Comparison of ENCODE assay signal across 30 cellular contexts in genomic region chr2:121033597-121033996, GRCh38.
"Had no signal": no experiment of that assay in that cellular context is flagged by ENCODE, and none has a peak within 500 bp of the region (broad histone marks: within the 10 kb centered on the region; RNA-seq: fewer than 3 reads in every experiment).

No MANE protein-coding gene starts in this region.

- DNase-seq: Kasumi-1, KG1, MG63, NCI-H1048, NCI-H1092 treated with DMSO at 0.1 percent for 48 hours, NCI-H1105 treated with DMSO at 0.1 percent for 48 hours, NCI-H1436, NCI-H146, NCI-H1694, NCI-H187, NCI-H1930, NCI-H2029 treated with DMSO at 0.1 percent for 48 hours, NCI-H2081 treated with DMSO at 0.1 percent for 48 hours, NCI-H2107, NCI-H2171, NCI-H226, NCI-H446 treated with DMSO at 0.1 percent for 48 hours, NCI-H510A, NCI-H524, NCI-H526, NCI-H774, OCI-M1, PC-3, Peyer's patch, RPMI8226, SHP77, SIG-M5, SJCRH30 had no signal

- ATAC-seq: PC-3, SK-N-SH treated with all-trans-retinoic acid at 6 μM for 48 hours had no signal

- H3K27me3 ChIP-seq: MG63, Peyer's patch had no signal

- H3K4me1 ChIP-seq: Peyer's patch had no signal

- H3K9me3 ChIP-seq: MG63, Peyer's patch, SJCRH30 had no signal

- H3K27ac ChIP-seq: Peyer's patch, SJCRH30, SK-N-MC had no signal

- H3K4me3 ChIP-seq: MG63, Peyer's patch, SJCRH30, SK-N-MC had no signal

- H3K36me3 ChIP-seq: MG63, Peyer's patch, SJCRH30 had no signal
